9 cellular contexts compared by ENCODE assay signal in genomic region chr2:12270876-12271588, GRCh38.
A peak's percentile ranks its signal among the peaks of the same experiment; 100 is the strongest.
DNase-seq lines count a peak whose midpoint lies in the region; ATAC-seq and TF ChIP-seq lines count a peak whose summit lies in the region.
"Had no signal": no experiment of that assay in that cellular context is flagged by ENCODE, and none has a peak within 500 bp of the region (broad histone marks: within the 10 kb centered on the region; RNA-seq: fewer than 3 reads in every experiment).

No MANE protein-coding gene starts in this region.

- H3K27me3 Mint-ChIP-seq in T-helper 17 cell (no peaks in the 10 kb centered on the region), chondrocyte (ENCODE audit: low read depth) (no peaks in the 10 kb centered on the region)

- no peaks in the 10 kb centered on the region for H3K9me3 Mint-ChIP-seq in stimulated activated effector memory CD8-positive, alpha-beta T cell treated with anti-CD3 and anti-CD28 coated beads, Interleukin-12 subunit alpha, Interleukin-12 subunit beta, amount 100 ng/mL, for 72 hours
- no peaks in the 10 kb centered on the region for H3K9me3 Mint-ChIP-seq in chondrocyte (ENCODE audit: low read depth)

- H3K4me1 Mint-ChIP-seq in T-helper 17 cell = peaks cover 15% of the 10 kb centered on the region
- peaks cover 7% of the 10 kb centered on the region for H3K4me1 Mint-ChIP-seq in stimulated activated effector memory CD8-positive, alpha-beta T cell treated with anti-CD3 and anti-CD28 coated beads, Interleukin-12 subunit alpha, Interleukin-12 subunit beta, amount 100 ng/mL, for 72 hours
- peaks cover 4% of the 10 kb centered on the region for H3K4me1 Mint-ChIP-seq in chondrocyte (ENCODE audit: low read depth)

- peak; percentile 5 for DNase-seq in activated naive CD4-positive, alpha-beta T cell treated with Interleukin-2 at 50 U/mL for 16 hours
- no peak for DNase-seq in activated naive CD4-positive, alpha-beta T cell (lab: John Stamatoyannopoulos, UW)
- no peak for DNase-seq in T-helper 17 cell
- DNase-seq in stimulated activated effector memory CD8-positive, alpha-beta T cell treated with anti-CD3 and anti-CD28 coated beads, Interleukin-12 subunit alpha, Interleukin-12 subunit beta, amount 100 ng/mL, for 72 hours (ENCODE audit: low spot score in 2 of 2) = peak in 1 of 2 donors; percentile 53
- no peak for DNase-seq in SW 1271 (lab: John Stamatoyannopoulos, UW)
- DNase-seq in chondrocyte (ENCODE audit: low spot score) = no peak
- no peak for DNase-seq in SHP77 (lab: John Stamatoyannopoulos, UW)

- H3K27ac Mint-ChIP-seq in T-helper 17 cell (peak overlapping the region; percentile 89), chondrocyte (ENCODE audit: unreplicated experiment) (no peak overlapping the region)
- H3K27ac Mint-ChIP-seq in stimulated activated effector memory CD8-positive, alpha-beta T cell treated with anti-CD3 and anti-CD28 coated beads, Interleukin-12 subunit alpha, Interleukin-12 subunit beta, amount 100 ng/mL, for 72 hours = no peak overlapping the region
- H3K27ac Mint-ChIP-seq: mesothelial cell of epicardium had no signal

- H3K4me3 Mint-ChIP-seq in T-helper 17 cell (peak overlapping the region; percentile 73), chondrocyte (ENCODE audit: unreplicated experiment) (no peak overlapping the region)
- no peak overlapping the region for H3K4me3 Mint-ChIP-seq in stimulated activated effector memory CD8-positive, alpha-beta T cell treated with anti-CD3 and anti-CD28 coated beads, Interleukin-12 subunit alpha, Interleukin-12 subunit beta, amount 100 ng/mL, for 72 hours
- H3K4me3 Mint-ChIP-seq: mesothelial cell of epicardium had no signal

- ATAC-seq in HG02870 (IDR thresholded peaks at IDR 0.05; ENCODE audit: unreplicated experiment) (peak; percentile 89), T-helper 17 cell (peak; percentile 37)
- peak; percentile 100 for ATAC-seq in stimulated activated effector memory CD8-positive, alpha-beta T cell treated with anti-CD3 and anti-CD28 coated beads, Interleukin-12 subunit alpha, Interleukin-12 subunit beta, amount 100 ng/mL, for 72 hours

- H3K36me3 Mint-ChIP-seq in T-helper 17 cell (ENCODE audit: low read depth) = peaks cover 6% of the 10 kb centered on the region
- H3K36me3 Mint-ChIP-seq in stimulated activated effector memory CD8-positive, alpha-beta T cell treated with anti-CD3 and anti-CD28 coated beads, Interleukin-12 subunit alpha, Interleukin-12 subunit beta, amount 100 ng/mL, for 72 hours = no peaks in the 10 kb centered on the region
- peaks cover 2% of the 10 kb centered on the region for H3K36me3 Mint-ChIP-seq in chondrocyte (ENCODE audit: low read depth)
- H3K36me3 Mint-ChIP-seq: mesothelial cell of epicardium had no signal

- no peak for TF ChIP-seq CTCF in chondrocyte (IDR thresholded peaks at IDR 0.05)

- no peaks in the 10 kb centered on the region for H3K9me3 ChIP-seq in T-helper 17 cell (ENCODE audit: control insufficient read depth, low read length, poor library complexity, severe bottlenecking)

Comparison
In these comparisons a context has a peak if more than half of its experiments do, and no peak if none do; other contexts are left out.
1. ATAC-seq: peak in every context shown above with its lines; median percentile 100 in stimulated activated effector memory CD8-positive, alpha-beta T cell treated with anti-CD3 and anti-CD28 coated beads, Interleukin-12 subunit alpha, Interleukin-12 subunit beta, amount 100 ng/mL, for 72 hours; 89 in HG02870; 37 in T-helper 17 cell.